ENCODE assay signal across 1 cellular context in the genomic region with DNA sequence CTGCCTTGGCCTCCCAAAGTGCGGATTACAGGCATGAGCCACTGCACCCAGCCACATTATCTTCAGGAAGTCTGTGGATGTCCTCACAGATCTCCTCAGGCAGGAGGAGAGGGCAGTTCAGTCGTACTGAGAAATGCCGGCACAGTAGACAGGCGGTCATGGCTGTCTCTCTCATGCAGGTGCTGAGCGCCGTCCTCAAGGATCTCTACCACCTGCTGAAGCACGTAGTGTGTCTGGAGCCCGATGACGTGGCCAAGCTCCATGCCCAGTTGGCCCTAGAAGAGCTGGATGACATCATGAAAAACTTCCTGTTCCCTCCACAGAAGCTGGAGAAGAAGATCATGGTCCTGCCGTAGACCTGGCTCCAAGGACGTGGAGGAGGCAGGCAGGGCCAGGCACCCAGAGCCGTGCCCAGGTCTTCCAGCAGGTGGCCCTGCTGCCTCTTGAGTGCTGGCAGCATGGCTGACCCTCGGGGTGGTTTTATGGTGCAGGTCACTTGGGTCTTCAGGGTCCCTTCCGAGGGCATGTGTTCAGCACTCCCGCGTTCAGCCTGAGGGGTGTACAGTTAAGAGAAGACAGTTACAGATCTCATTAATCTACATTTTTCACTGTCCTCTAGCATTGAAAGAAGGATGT.
TF ChIP-seq lines count a peak whose summit lies in the region.

No MANE protein-coding gene starts in this region.

TF ChIP-seq in IMR-90, 13 proteins besides CTCF, POLR2A, EP300 and RAD21:
- TF ChIP-seq BHLHE40 (IDR thresholded peaks at IDR 0.05; ENCODE audit: low read depth, low read length) (no peak), SMC3 (IDR thresholded peaks at IDR 0.05; ENCODE audit: low read depth, low read length) (no peak), FOS (IDR thresholded peaks at IDR 0.05; ENCODE audit: low read depth, low read length) (no peak), RFX5 (IDR thresholded peaks at IDR 0.05; ENCODE audit: low read depth, low read length) (no peak), RCOR1 (IDR thresholded peaks at IDR 0.05; ENCODE audit: insufficient replicate concordance, low read length) (no peak), MAFK (IDR thresholded peaks at IDR 0.05; ENCODE audit: low read depth, low read length) (no peak), MXI1 (IDR thresholded peaks at IDR 0.05; ENCODE audit: borderline replicate concordance, low read depth, low read length) (no peak)
- TF ChIP-seq, protein P1, sequence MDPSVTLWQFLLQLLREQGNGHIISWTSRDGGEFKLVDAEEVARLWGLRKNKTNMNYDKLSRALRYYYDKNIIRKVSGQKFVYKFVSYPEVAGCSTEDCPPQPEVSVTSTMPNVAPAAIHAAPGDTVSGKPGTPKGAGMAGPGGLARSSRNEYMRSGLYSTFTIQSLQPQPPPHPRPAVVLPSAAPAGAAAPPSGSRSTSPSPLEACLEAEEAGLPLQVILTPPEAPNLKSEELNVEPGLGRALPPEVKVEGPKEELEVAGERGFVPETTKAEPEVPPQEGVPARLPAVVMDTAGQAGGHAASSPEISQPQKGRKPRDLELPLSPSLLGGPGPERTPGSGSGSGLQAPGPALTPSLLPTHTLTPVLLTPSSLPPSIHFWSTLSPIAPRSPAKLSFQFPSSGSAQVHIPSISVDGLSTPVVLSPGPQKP (IDR thresholded peaks at IDR 0.05; ENCODE audit: borderline replicate concordance, low read depth, low read length), result no peak
